ENCODE assay signal across 2 cellular contexts in the genomic region with DNA sequence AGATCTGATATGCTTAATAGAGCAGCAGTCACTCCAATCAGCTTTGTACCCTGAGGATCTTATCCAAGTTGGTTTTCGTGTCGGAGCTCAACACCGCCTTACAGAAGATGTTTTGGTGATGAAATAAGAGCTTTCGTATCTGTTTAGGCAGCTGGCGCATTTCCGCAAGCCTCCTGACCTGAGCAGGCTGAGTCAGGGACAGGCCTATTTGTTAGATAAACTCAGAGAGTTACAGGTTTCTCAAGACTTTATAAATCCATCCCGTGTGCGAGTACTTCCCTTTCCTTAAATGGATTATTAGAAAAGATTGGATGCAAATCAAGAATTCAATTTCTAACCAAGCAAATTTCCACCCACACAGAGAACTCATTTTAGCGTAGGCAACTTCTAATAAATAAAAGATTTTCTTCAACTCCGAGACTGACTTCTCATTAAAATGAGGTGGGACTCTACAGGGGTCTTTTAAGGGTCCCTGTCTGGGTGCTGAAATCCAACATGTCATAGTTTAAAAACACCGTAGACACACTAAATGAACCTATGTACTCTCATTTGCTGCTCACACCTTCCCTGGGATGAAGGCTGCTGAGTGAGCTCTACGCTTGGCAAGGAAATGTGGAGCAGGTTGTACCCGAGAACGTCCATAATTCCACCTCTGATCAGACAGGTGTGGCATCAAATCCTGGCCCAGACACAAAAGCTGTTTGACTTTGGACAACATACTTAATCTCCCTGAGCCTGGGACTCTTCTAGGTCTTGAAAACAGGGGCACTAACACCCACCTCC.
TF ChIP-seq lines count a peak whose summit lies in the region.

No MANE protein-coding gene starts in this region.

TF ChIP-seq in liver, 16 proteins besides CTCF, POLR2A, EP300 and RAD21 (continued from another document):
- TF ChIP-seq TAF1 (conservative IDR thresholded peaks at IDR 0.05) (no peak), MAX (IDR thresholded peaks at IDR 0.05) (no peak), GABPA (IDR thresholded peaks at IDR 0.05 in 1 of 2, conservative IDR thresholded peaks at IDR 0.05 in 1 of 2) (no peak)

TF ChIP-seq in HepG2, 621 proteins besides CTCF, POLR2A, EP300 and RAD21:
- TF ChIP-seq NR2C2 (CRISPR knock-in tag; IDR thresholded peaks at IDR 0.05; ENCODE audit: borderline replicate concordance) (no peak), ZBED4 (CRISPR knock-in tag; IDR thresholded peaks at IDR 0.05; ENCODE audit: borderline replicate concordance) (no peak), ZFYVE20 (CRISPR knock-in tag; IDR thresholded peaks at IDR 0.05; ENCODE audit: borderline replicate concordance, low read depth) (no peak), SALL2 (CRISPR knock-in tag; IDR thresholded peaks at IDR 0.05) (no peak), PAF1 (CRISPR knock-in tag; IDR thresholded peaks at IDR 0.05) (no peak), FOXA3 (CRISPR knock-in tag; IDR thresholded peaks at IDR 0.05) (no peak)
TF ChIP-seq in HepG2: peak in this region for 0.
